26 cellular contexts compared by ENCODE assay signal in genomic region chr16:85113168-85113733, GRCh38. TPM values are rescaled to one million over a fixed set of nuclear protein-coding genes. Genes with fewer than 3 reads are reported as not detected.
DNase-seq lines count a peak whose midpoint lies in the region; ATAC-seq and TF ChIP-seq lines count a peak whose summit lies in the region.
"Had no signal": no experiment of that assay in that cellular context is flagged by ENCODE, and none has a peak within 500 bp of the region (broad histone marks: within the 10 kb centered on the region; RNA-seq: fewer than 3 reads in every experiment).

No MANE protein-coding gene starts in this region.

- H2BK120ac ChIP-seq in mesenchymal stem cell (ENCODE audit: low read depth, low read length) = no peak overlapping the region

- H3K36me3 Mint-ChIP-seq in central memory CD8-positive, alpha-beta T cell (ENCODE audit: insufficient read depth) = no peaks in the 10 kb centered on the region
- H3K36me3 Mint-ChIP-seq: CD8-positive, alpha-beta T cell had no signal

- H3K27ac Mint-ChIP-seq in central memory CD8-positive, alpha-beta T cell (ENCODE audit: low read depth) = peak overlapping the region; percentile 70
- H3K27ac Mint-ChIP-seq: CD8-positive, alpha-beta T cell had no signal

- H3K23ac ChIP-seq in mesenchymal stem cell (ENCODE audit: low read length in 2 of 2) = no peak overlapping the region

- peaks cover 1% of the 10 kb centered on the region for H3K27me3 ChIP-seq in left ventricle myocardium inferior (ENCODE audit: low read depth)
- H3K27me3 ChIP-seq in mesenchymal stem cell (ENCODE audit: control insufficient read depth in 1 of 2, insufficient read depth in 1 of 2, low read length in 2 of 2) = peaks cover 0 to 24% of the 10 kb centered on the region in 2 experiments

- H3K4me1 ChIP-seq in left ventricle myocardium inferior (peaks cover 8% of the 10 kb centered on the region), mesenchymal stem cell (ENCODE audit: control insufficient read depth, insufficient read depth, low read depth, low read length) (peaks cover 9% of the 10 kb centered on the region)

- no peak overlapping the region for H3K9ac ChIP-seq in mesenchymal stem cell (ENCODE audit: low read length)
- H3K9ac ChIP-seq: KMS-11 had no signal

- no peaks in the 10 kb centered on the region for H3K27me3 Mint-ChIP-seq in central memory CD8-positive, alpha-beta T cell

- H2AFZ ChIP-seq in mesenchymal stem cell (ENCODE audit: low read depth, low read length) = no peak overlapping the region
- H2AFZ ChIP-seq: PC-9 had no signal

- H3K9me3 Mint-ChIP-seq in central memory CD8-positive, alpha-beta T cell = no peaks in the 10 kb centered on the region
- H3K9me3 Mint-ChIP-seq: CD8-positive, alpha-beta T cell had no signal

- H3K4me3 ChIP-seq in left ventricle myocardium inferior (no peak overlapping the region), mesenchymal stem cell (ENCODE audit: insufficient read depth in 1 of 2, low read depth in 1 of 2, low read length in 2 of 2) (no peak overlapping the region)
- H3K4me3 ChIP-seq: PC-9, SK-N-MC had no signal

- no peak overlapping the region for H3K27ac ChIP-seq in left ventricle myocardium inferior (replicated peaks)
- H3K27ac ChIP-seq in mesenchymal stem cell (ENCODE audit: low read length, poor library complexity, severe bottlenecking) = no peak overlapping the region
- H3K27ac ChIP-seq in caudate nucleus (ENCODE audit: low read depth, low read length) = no peak overlapping the region
- H3K27ac ChIP-seq: 22Rv1, HL-60, KMS-11, PC-9, SK-N-MC had no signal

- H3K14ac ChIP-seq in mesenchymal stem cell (ENCODE audit: low read length in 2 of 2) = no peak overlapping the region

- DNase-seq in Right ventricle myocardium inferior (ENCODE audit: missing footprints) (peak; percentile 63), left ventricle myocardium inferior (no peak), mesenchymal stem cell (no peak), caudate nucleus (lab: John Stamatoyannopoulos, UW) (no peak), GM03348 (ENCODE audit: low spot score) (no peak), T-helper 2 cell (no peak)
- DNase-seq in central memory CD8-positive, alpha-beta T cell (ENCODE audit: low spot score in 2 of 2) = no peak
- DNase-seq: ACHN; C1 segment of cervical spinal cord; CD8-positive, alpha-beta T cell; DMS153; GOT3; NCI-H1092 treated with DMSO at 0.1 percent for 48 hours; NCI-H1436 treated with DMSO at 0.1 percent for 48 hours; NCI-H1930; NCI-H510A; NCI-H748 treated with DMSO at 0.1 percent for 48 hours; PC-9; RPMI8226; SHP77 treated with DMSO at 0.1 percent for 48 hours had no signal

- H3K4me1 Mint-ChIP-seq in central memory CD8-positive, alpha-beta T cell = peaks cover 21% of the 10 kb centered on the region

- no peak overlapping the region for H3K4ac ChIP-seq in mesenchymal stem cell (ENCODE audit: low read depth in 1 of 2, low read length in 2 of 2)

- no peak overlapping the region for H2BK15ac ChIP-seq in mesenchymal stem cell (ENCODE audit: low read depth, poor library complexity, severe bottlenecking)

- peaks cover 5% of the 10 kb centered on the region for H3K9me3 ChIP-seq in left ventricle myocardium inferior (replicated peaks)
- H3K9me3 ChIP-seq in mesenchymal stem cell (ENCODE audit: control insufficient read depth, low read length) = no peaks in the 10 kb centered on the region

- no peaks in the 10 kb centered on the region for H3K79me1 ChIP-seq in mesenchymal stem cell (replicated peaks; ENCODE audit: low read length, poor library complexity, severe bottlenecking)

- peak overlapping the region in 1 of 2 experiments; percentile 7 for H2BK12ac ChIP-seq in mesenchymal stem cell (ENCODE audit: low read length in 2 of 2)

- no peak overlapping the region for H3K4me2 ChIP-seq in mesenchymal stem cell (ENCODE audit: low read length, poor library complexity, severe bottlenecking)
- H3K4me2 ChIP-seq: KMS-11, PC-9 had no signal

- H3K36me3 ChIP-seq in left ventricle myocardium inferior (no peaks in the 10 kb centered on the region), mesenchymal stem cell (ENCODE audit: control insufficient read depth in 1 of 2, insufficient read depth in 2 of 2, low read depth in 1 of 2, low read length in 2 of 2) (no peaks in the 10 kb centered on the region)

- H2BK5ac ChIP-seq in mesenchymal stem cell (ENCODE audit: low read depth, low read length, poor library complexity, severe bottlenecking) = no peak overlapping the region

- peak overlapping the region; percentile 26 for H2AK5ac ChIP-seq in mesenchymal stem cell (ENCODE audit: low read length, severe bottlenecking)

- no peak overlapping the region for H4K8ac ChIP-seq in mesenchymal stem cell (ENCODE audit: low read length)

- TF ChIP-seq CTCF in left ventricle myocardium inferior (IDR thresholded peaks at IDR 0.05; ENCODE audit: borderline replicate concordance) = no peak

- no peak overlapping the region for H4K91ac ChIP-seq in mesenchymal stem cell (ENCODE audit: low read length)

- 84% methylated on average over 14 of the region's 14 CpGs for WGBS in mesenchymal stem cell

- ATAC-seq in Right ventricle myocardium inferior (no peak), GM19397 (IDR thresholded peaks at IDR 0.05; ENCODE audit: unreplicated experiment) (no peak)
- ATAC-seq in central memory CD8-positive, alpha-beta T cell (replicated peaks; ENCODE audit: extremely low read depth, poor library complexity, severe bottlenecking) = no peak
- ATAC-seq: CD8-positive, alpha-beta T cell had no signal

- H3K4me3 Mint-ChIP-seq in central memory CD8-positive, alpha-beta T cell = no peak overlapping the region
- H3K4me3 Mint-ChIP-seq: CD8-positive, alpha-beta T cell had no signal

- no peak overlapping the region for H3K18ac ChIP-seq in mesenchymal stem cell (ENCODE audit: low read depth in 1 of 2, low read length in 2 of 2)

- intact Hi-C loops in Right ventricle myocardium inferior (cut with DNase I) = no loop called here
- intact Hi-C loops in left ventricle myocardium inferior (cut with micrococcal nuclease) = loop anchor here (10.0 kb wide), 1 partner anchor 122 kb away; no protein-coding TSS in a partner anchor

RNA-seq across cellular contexts. Expression of gene CIBAR2, which starts 1.0 kb away (rescaled TPM):
- total RNA-seq in Right ventricle myocardium inferior = not detected
- total RNA-seq in left ventricle myocardium inferior = not detected
- 0.03 TPM for polyA plus RNA-seq in mesenchymal stem cell (2013, experiment 1 of 2)
- 0.07 TPM for polyA plus RNA-seq in mesenchymal stem cell (2013, experiment 2 of 2)
- total RNA-seq: CD8-positive, alpha-beta T cell; HT-29; PC-9 had no signal
